25 cellular contexts compared by ENCODE assay signal in genomic region chr6:146917182-146917581, GRCh38.
A peak's percentile ranks its signal among the peaks of the same experiment; 100 is the strongest.
DNase-seq lines count a peak whose midpoint lies in the region; ATAC-seq, FAIRE-seq and TF ChIP-seq lines count a peak whose summit lies in the region.
"Had no signal": no experiment of that assay in that cellular context is flagged by ENCODE, and none has a peak within 500 bp of the region (broad histone marks: within the 10 kb centered on the region; RNA-seq: fewer than 3 reads in every experiment).

No MANE protein-coding gene starts in this region.

- H3K9ac ChIP-seq in K562 (ENCODE audit: insufficient read depth in 1 of 2, low read depth in 2 of 2, low read length in 2 of 2) = no peak overlapping the region
- H3K9ac ChIP-seq: BLaER1 treated with 17β-estradiol and CSF1 and Interleukin-3, amounts not matched to agents 10 nM and 100 nM had no signal

- H3K4me3 ChIP-seq in ACC112 (ENCODE audit: low read depth, low read length) (no peak overlapping the region), K562 (no peak overlapping the region)
- H3K4me3 ChIP-seq: BLaER1 treated with 17β-estradiol and CSF1 and Interleukin-3, amounts not matched to agents 10 nM and 100 nM; GM12878; HAP-1 had no signal

- POLR2A ChIA-PET in K562 (lab: Yijun Ruan, JAX) = interaction anchor here (2.2 kb wide), 1 partner anchor 15 kb away, joined by 8 read pairs; no protein-coding TSS in a partner anchor

- H3K4me2 ChIP-seq in K562 (ENCODE audit: insufficient read depth, low read length) = no peak overlapping the region

- peak; percentile 52; the same call in 1 of the 2 replicates for TF ChIP-seq EP300 in K562 (IDR thresholded peaks at IDR 0.05; ENCODE audit: low read length)

- no peaks in the 10 kb centered on the region for H3K9me3 ChIP-seq in K562 (replicated peaks; ENCODE audit: control insufficient read depth, insufficient read depth, low read depth, low read length)
- H3K9me3 ChIP-seq: BE2C; BLaER1 treated with 17β-estradiol and CSF1 and Interleukin-3, amounts not matched to agents 10 nM and 100 nM; HAP-1 had no signal

- BruUV-seq in K562 (replicated peaks; lab: Mats Ljungman, UMichigan) = no TSS peak

- H3K79me2 ChIP-seq in ACC112 (ENCODE audit: control insufficient read depth, insufficient read depth, low read length, unreplicated experiment) (peaks cover 9% of the 10 kb centered on the region), K562 (ENCODE audit: control insufficient read depth, insufficient read depth, low read length) (no peaks in the 10 kb centered on the region)

- no peak overlapping the region for H2AFZ ChIP-seq in ACC112 (ENCODE audit: low read length, unreplicated experiment)
- peak overlapping the region; percentile 42; the same call in 1 of the 2 replicates for H2AFZ ChIP-seq in K562 (ENCODE audit: low read depth, low read length)

- no peaks in the 10 kb centered on the region for H3K36me3 ChIP-seq in ACC112 (ENCODE audit: insufficient read depth, low read length)
- H3K36me3 ChIP-seq in K562 (ENCODE audit: control insufficient read depth, insufficient read depth, low read length) = no peaks in the 10 kb centered on the region
- H3K36me3 ChIP-seq: BE2C; BLaER1 treated with 17β-estradiol and CSF1 and Interleukin-3, amounts not matched to agents 10 nM and 100 nM; HAP-1 had no signal

- in situ Hi-C loops in K562 (cut with MboI) = no loop called here
- in situ Hi-C loops in GM13977 (cut with MboI; ENCODE audit: low pct_unique_long_range_greater_than_20kb, low sequenced_read_pairs, unreplicated experiment) = no loop called here

- H3K4me1 ChIP-seq in ACC112 (ENCODE audit: control insufficient read depth, insufficient read depth, low read length, unreplicated experiment) (peaks cover 35% of the 10 kb centered on the region), K562 (replicated peaks in 1 of 2; ENCODE audit: control insufficient read depth in 2 of 2, insufficient read depth in 2 of 2, low read length in 2 of 2) (peaks cover 4 to 54% of the 10 kb centered on the region in 2 experiments; a peak in 4 of 5 replicates)

- no peak for TF ChIP-seq RAD21 in K562 (CRISPR knock-in tag; conservative IDR thresholded peaks at IDR 0.05 in 1 of 2, IDR thresholded peaks at IDR 0.05 in 1 of 2)

- TF ChIP-seq CTCF in K562 (IDR thresholded peaks at IDR 0.05 in 2 of 3, conservative IDR thresholded peaks at IDR 0.05 in 1 of 3; ENCODE audit: insufficient read depth in 2 of 3, low read depth in 1 of 3, low read length in 3 of 3) (no peak), GM13977 (IDR thresholded peaks at IDR 0.05; ENCODE audit: extremely low read depth, insufficient read depth, missing control alignments) (no peak)

- H3K27me3 ChIP-seq in ACC112 (ENCODE audit: insufficient read depth, low read length) = no peaks in the 10 kb centered on the region
- no peaks in the 10 kb centered on the region for H3K27me3 ChIP-seq in K562 (ENCODE audit: control insufficient read depth in 2 of 2, insufficient read depth in 2 of 2, low read length in 2 of 2)
- H3K27me3 ChIP-seq: BE2C; BLaER1 treated with 17β-estradiol and CSF1 and Interleukin-3, amounts not matched to agents 10 nM and 100 nM had no signal

- H3K9me1 ChIP-seq in K562 (ENCODE audit: control insufficient read depth, insufficient read depth, low read length) = no peaks in the 10 kb centered on the region

- intact Hi-C loops in K562 (cut with micrococcal nuclease) (no loop called here), left cardiac atrium (cut with DNase I) (no loop called here)

- no peak for FAIRE-seq in K562 (lab: Jason Lieb, UNC)
- FAIRE-seq: A204.1, D721Med, GM12878, GM18507, H54 had no signal

- DNase-seq in K562 (ENCODE audit: extremely low read depth in 1 of 4, low spot score in 3 of 4) (peak in 1 of 4 experiments; percentile 48), erythroblast (lab: John Stamatoyannopoulos, UW) (peak; percentile 37 to 65), GM13977 (ENCODE audit: low spot score) (no peak), left cardiac atrium (no peak)
- DNase-seq: ACHN; AML-193; BE2C; CD4-positive, alpha-beta T cell; CD8-positive, alpha-beta memory T cell; DMS 273 treated with DMSO at 0.1 percent for 48 hours; DMS79; EL; GDM1; GOT3; HFFc6 had no signal

- WGBS in K562 (ENCODE audit: insufficient coverage, low coverage, missing lambda C conversion rate) = 15% methylated on average over 5 of the region's 5 CpGs

- CTCF ChIA-PET in K562 (lab: Yijun Ruan, JAX; ENCODE audit: low intra/inter-chr PET ratio) = no interaction called here

- no peak for ATAC-seq in K562
- ATAC-seq in GM21381 (IDR thresholded peaks at IDR 0.05; ENCODE audit: unreplicated experiment) = no peak
- ATAC-seq in left cardiac atrium = no peak
- ATAC-seq: GM12878 had no signal

- no peaks in the 10 kb centered on the region for H4K20me1 ChIP-seq in K562 (replicated peaks; ENCODE audit: control insufficient read depth, insufficient read depth, low read length)
- H4K20me1 ChIP-seq: BLaER1 treated with 17β-estradiol and CSF1 and Interleukin-3, amounts not matched to agents 10 nM and 100 nM had no signal

- H3K27ac ChIP-seq in ACC112 (ENCODE audit: low read depth, low read length) (peak overlapping the region; percentile 100; the same call in 1 of the 2 replicates), K562 (ENCODE audit: extremely low read depth, low read depth, low read length) (no peak overlapping the region)
- H3K27ac ChIP-seq: 22Rv1; BLaER1 treated with 17β-estradiol and CSF1 and Interleukin-3, amounts not matched to agents 10 nM and 100 nM had no signal

- TF ChIP-seq POLR2A in K562 (conservative IDR thresholded peaks at IDR 0.05) (no peak), erythroblast (IDR thresholded peaks at IDR 0.05; ENCODE audit: low read length) (no peak)

TF ChIP-seq in K562, 482 proteins besides CTCF, POLR2A, EP300 and RAD21 (continues in another document):
- peak in 1 of 2 experiments; percentile 71; a peak in 2 of 4 replicates for TF ChIP-seq TRIM24 (IDR thresholded peaks at IDR 0.05)
- TF ChIP-seq STAT5A (IDR thresholded peaks at IDR 0.05; ENCODE audit: borderline replicate concordance, low read length) = 0 out of 2 replicates have a peak, but pooled peaks have one; percentile 7
- no peak for TF ChIP-seq ZC3H8 (IDR thresholded peaks at IDR 0.05)
- no peak for TF ChIP-seq ZNF639 (CRISPR knock-in tag; conservative IDR thresholded peaks at IDR 0.05 in 1 of 2, IDR thresholded peaks at IDR 0.05 in 1 of 2)
- TF ChIP-seq BCOR (IDR thresholded peaks at IDR 0.05) = 0 out of 2 replicates have a peak, but pooled peaks have one; percentile 26
- TF ChIP-seq ARID2 (IDR thresholded peaks at IDR 0.05) = no peak
- no peak for TF ChIP-seq FOXM1 (IDR thresholded peaks at IDR 0.05; ENCODE audit: low read depth)
- TF ChIP-seq FOXM1 (CRISPR knock-in tag; IDR thresholded peaks at IDR 0.05; ENCODE audit: low read depth) = no peak
- no peak for TF ChIP-seq CCNT2 (IDR thresholded peaks at IDR 0.05; ENCODE audit: borderline replicate concordance, extremely low read depth, insufficient read length, low read depth, low read length)
- peak; percentile 80; the same call in 1 of the 2 replicates for TF ChIP-seq SMARCA5 (IDR thresholded peaks at IDR 0.05)
- no peak for TF ChIP-seq KLF16 (IDR thresholded peaks at IDR 0.05)
- no peak for TF ChIP-seq STAG1 (CRISPR knock-in tag; IDR thresholded peaks at IDR 0.05; ENCODE audit: borderline replicate concordance)
- TF ChIP-seq NFE2L1 (tag; IDR thresholded peaks at IDR 0.05; ENCODE audit: borderline replicate concordance, low read depth) = no peak
- no peak for TF ChIP-seq RFX7 (CRISPR knock-in tag; IDR thresholded peaks at IDR 0.05)
- no peak for TF ChIP-seq SREBF1 (IDR thresholded peaks at IDR 0.05; ENCODE audit: borderline replicate concordance, low read depth, low read length)
- TF ChIP-seq ZBTB2 (IDR thresholded peaks at IDR 0.05) = peak; percentile 42; the same call in 1 of the 2 replicates
- peak; percentile 66 for TF ChIP-seq ATF3 (IDR thresholded peaks at IDR 0.05)
- TF ChIP-seq ATF3 (CRISPR knock-in tag; conservative IDR thresholded peaks at IDR 0.05) = no peak
- TF ChIP-seq JUND (IDR thresholded peaks at IDR 0.05; ENCODE audit: borderline replicate concordance, low read depth, low read length) = peak; percentile 81
- TF ChIP-seq JUND (tag; IDR thresholded peaks at IDR 0.05; ENCODE audit: borderline replicate concordance, low read depth, low read length) = peak; percentile 34; the same call in 1 of the 3 replicates
- no peak for TF ChIP-seq DDX20 (tag; IDR thresholded peaks at IDR 0.05; ENCODE audit: low read depth)
- no peak for TF ChIP-seq MEF2A (IDR thresholded peaks at IDR 0.05; ENCODE audit: control insufficient read depth, low read depth, low read length)
- no peak for TF ChIP-seq ZBED1 (IDR thresholded peaks at IDR 0.05)

Comparison
In these comparisons a context has a peak if more than half of its experiments do, and no peak if none do; other contexts are left out.
1. DNase-seq: peak in erythroblast (2 of 2); none in GM13977 (single experiment) and left cardiac atrium (single experiment).